ENCODE assay signal across 28 cellular contexts in genomic region chr3:61090770-61091169, GRCh38.
"Had no signal": no experiment of that assay in that cellular context is flagged by ENCODE, and none has a peak within 500 bp of the region (broad histone marks: within the 10 kb centered on the region; RNA-seq: fewer than 3 reads in every experiment).

No MANE protein-coding gene starts in this region.

- H3K4me1 ChIP-seq: psoas muscle, suprapubic skin, testis, tibial artery, transverse colon, upper lobe of right lung, uterus had no signal

- H3K36me3 ChIP-seq: neural progenitor cell, ovary, suprapubic skin, tibial artery, transverse colon, upper lobe of right lung, uterus had no signal

- ATAC-seq: naive thymus-derived CD8-positive, alpha-beta T cell; natural killer cell treated with Interleukin-12 subunit alpha and Interleukin-12 subunit beta and Interleukin-15 and Interleukin-18, amount 100 ng/mL, for 72 hours; psoas muscle; right cardiac atrium; sciatic nerve; stimulated activated effector memory CD8-positive, alpha-beta T cell treated with anti-CD3 and anti-CD28 coated beads, Interleukin-12 subunit alpha, Interleukin-12 subunit beta, amount 100 ng/mL, for 72 hours; stimulated activated naive B cell treated with anti-CD40 and anti-IgM and Interleukin-4, amounts not matched to agents 10 μg/mL and 1 μg/mL and 100 μg/mL, for 72 hours; stimulated activated naive CD8-positive, alpha-beta T cell treated with anti-CD3 and anti-CD28 coated beads, Interleukin-15, amount 100 ng/mL, for 72 hours; upper lobe of right lung had no signal

- H3K9ac ChIP-seq: neural progenitor cell, parathyroid adenoma had no signal

- H3K4me3 ChIP-seq: neural progenitor cell, ovary, psoas muscle, skin epidermis, suprapubic skin, testis, tibial artery, transverse colon, upper lobe of right lung, uterus had no signal

- H3K9me3 ChIP-seq: ovary, psoas muscle, suprapubic skin, testis, tibial artery, transverse colon, upper lobe of right lung, uterus had no signal

- H2AFZ ChIP-seq: neural progenitor cell, parathyroid adenoma had no signal

- DNase-seq: naive B cell; naive thymus-derived CD8-positive, alpha-beta T cell; nephron progenitor cell; occipital lobe; ovary; posterior cingulate gyrus; psoas muscle; right cardiac atrium; stimulated activated CD4-positive, alpha-beta T cell treated with anti-CD3 and anti-CD28 coated beads, Interleukin-15, amount 100 ng/mL, for 24 hours; stimulated activated CD4-positive, alpha-beta T cell treated with anti-CD3 and anti-CD28 coated beads, Interleukin-2, amount 100 ng/mL, for 24 hours; stimulated activated CD4-positive, alpha-beta T cell treated with anti-CD3 and anti-CD28 coated beads, Interleukin-2, amount 100 ng/mL, for 48 hours; stimulated activated CD4-positive, alpha-beta T cell treated with anti-CD3 and anti-CD28 coated beads, Interleukin-4, amount 100 ng/mL, for 24 hours; stimulated activated naive B cell treated with anti-CD40 and anti-IgM and Interleukin-4, amounts not matched to agents 10 μg/mL and 1 μg/mL and 100 μg/mL, for 72 hours; stimulated activated naive CD4-positive, alpha-beta T cell treated with Interleukin-2 at 50 U/mL for 16 hours; stimulated activated naive CD8-positive, alpha-beta T cell treated with anti-CD3 and anti-CD28 coated beads, Interleukin-15, amount 100 ng/mL, for 72 hours; substantia nigra; testis; tibial artery; transverse colon; upper lobe of right lung; uterus had no signal

- H3K27me3 ChIP-seq: neural progenitor cell, ovary, suprapubic skin, testis, tibial artery, transverse colon, upper lobe of right lung, uterus had no signal

- H3K4me2 ChIP-seq: neural progenitor cell had no signal

- H3K27ac ChIP-seq: neural progenitor cell, ovary, parathyroid adenoma, psoas muscle, skin epidermis, suprapubic skin, testis, tibial artery, transverse colon, upper lobe of right lung, uterus had no signal
